1 cellular context compared by ENCODE assay signal in the genomic region with DNA sequence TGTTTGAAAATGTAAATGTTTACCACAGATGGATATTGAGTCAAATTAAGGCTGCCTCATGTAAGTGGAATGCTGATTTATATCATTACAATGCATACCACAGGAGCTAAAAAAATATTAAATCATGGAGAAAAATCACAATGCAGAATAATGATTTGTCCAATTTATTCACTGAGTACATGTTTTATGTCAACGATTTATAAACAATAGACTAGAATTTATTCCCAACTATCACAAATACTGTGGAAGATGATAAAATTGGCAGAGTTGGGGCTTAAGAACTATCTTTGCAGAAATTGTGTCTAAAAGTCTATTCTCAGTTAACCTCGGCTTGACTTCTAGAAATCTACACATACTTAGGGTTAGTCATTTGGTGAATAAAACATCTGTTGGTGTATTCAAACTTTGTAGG.
TF ChIP-seq lines count a peak whose summit lies in the region.

No MANE protein-coding gene starts in this region.

TF ChIP-seq in SK-N-SH, 30 proteins besides CTCF, POLR2A, EP300 and RAD21 (continued from another document):
- TF ChIP-seq, protein P1, sequence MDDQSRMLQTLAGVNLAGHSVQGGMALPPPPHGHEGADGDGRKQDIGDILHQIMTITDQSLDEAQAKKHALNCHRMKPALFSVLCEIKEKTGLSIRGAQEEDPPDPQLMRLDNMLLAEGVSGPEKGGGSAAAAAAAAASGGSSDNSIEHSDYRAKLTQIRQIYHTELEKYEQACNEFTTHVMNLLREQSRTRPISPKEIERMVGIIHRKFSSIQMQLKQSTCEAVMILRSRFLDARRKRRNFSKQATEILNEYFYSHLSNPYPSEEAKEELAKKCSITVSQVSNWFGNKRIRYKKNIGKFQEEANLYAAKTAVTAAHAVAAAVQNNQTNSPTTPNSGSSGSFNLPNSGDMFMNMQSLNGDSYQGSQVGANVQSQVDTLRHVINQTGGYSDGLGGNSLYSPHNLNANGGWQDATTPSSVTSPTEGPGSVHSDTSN (IDR thresholded peaks at IDR 0.05), result peak; percentile 88
- TF ChIP-seq RFX5 (IDR thresholded peaks at IDR 0.05; ENCODE audit: low read length), result no peak
- peak; percentile 79 for TF ChIP-seq FOSL2 (IDR thresholded peaks at IDR 0.05; ENCODE audit: borderline replicate concordance, low read depth)
- TF ChIP-seq, protein P2, sequence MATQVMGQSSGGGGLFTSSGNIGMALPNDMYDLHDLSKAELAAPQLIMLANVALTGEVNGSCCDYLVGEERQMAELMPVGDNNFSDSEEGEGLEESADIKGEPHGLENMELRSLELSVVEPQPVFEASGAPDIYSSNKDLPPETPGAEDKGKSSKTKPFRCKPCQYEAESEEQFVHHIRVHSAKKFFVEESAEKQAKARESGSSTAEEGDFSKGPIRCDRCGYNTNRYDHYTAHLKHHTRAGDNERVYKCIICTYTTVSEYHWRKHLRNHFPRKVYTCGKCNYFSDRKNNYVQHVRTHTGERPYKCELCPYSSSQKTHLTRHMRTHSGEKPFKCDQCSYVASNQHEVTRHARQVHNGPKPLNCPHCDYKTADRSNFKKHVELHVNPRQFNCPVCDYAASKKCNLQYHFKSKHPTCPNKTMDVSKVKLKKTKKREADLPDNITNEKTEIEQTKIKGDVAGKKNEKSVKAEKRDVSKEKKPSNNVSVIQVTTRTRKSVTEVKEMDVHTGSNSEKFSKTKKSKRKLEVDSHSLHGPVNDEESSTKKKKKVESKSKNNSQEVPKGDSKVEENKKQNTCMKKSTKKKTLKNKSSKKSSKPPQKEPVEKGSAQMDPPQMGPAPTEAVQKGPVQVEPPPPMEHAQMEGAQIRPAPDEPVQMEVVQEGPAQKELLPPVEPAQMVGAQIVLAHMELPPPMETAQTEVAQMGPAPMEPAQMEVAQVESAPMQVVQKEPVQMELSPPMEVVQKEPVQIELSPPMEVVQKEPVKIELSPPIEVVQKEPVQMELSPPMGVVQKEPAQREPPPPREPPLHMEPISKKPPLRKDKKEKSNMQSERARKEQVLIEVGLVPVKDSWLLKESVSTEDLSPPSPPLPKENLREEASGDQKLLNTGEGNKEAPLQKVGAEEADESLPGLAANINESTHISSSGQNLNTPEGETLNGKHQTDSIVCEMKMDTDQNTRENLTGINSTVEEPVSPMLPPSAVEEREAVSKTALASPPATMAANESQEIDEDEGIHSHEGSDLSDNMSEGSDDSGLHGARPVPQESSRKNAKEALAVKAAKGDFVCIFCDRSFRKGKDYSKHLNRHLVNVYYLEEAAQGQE (IDR thresholded peaks at IDR 0.05; ENCODE audit: low read depth, low read length), result no peak
- peak; percentile 64; the same call in 1 of the 2 replicates for TF ChIP-seq NFIC (IDR thresholded peaks at IDR 0.05; ENCODE audit: borderline replicate concordance)
- TF ChIP-seq TEAD4 (IDR thresholded peaks at IDR 0.05; ENCODE audit: borderline replicate concordance, insufficient read depth), result peak; percentile 93
- TF ChIP-seq EZH2phosphoT487 (IDR thresholded peaks at IDR 0.05; ENCODE audit: borderline replicate concordance, low read depth), result no peak
- TF ChIP-seq, protein P3, sequence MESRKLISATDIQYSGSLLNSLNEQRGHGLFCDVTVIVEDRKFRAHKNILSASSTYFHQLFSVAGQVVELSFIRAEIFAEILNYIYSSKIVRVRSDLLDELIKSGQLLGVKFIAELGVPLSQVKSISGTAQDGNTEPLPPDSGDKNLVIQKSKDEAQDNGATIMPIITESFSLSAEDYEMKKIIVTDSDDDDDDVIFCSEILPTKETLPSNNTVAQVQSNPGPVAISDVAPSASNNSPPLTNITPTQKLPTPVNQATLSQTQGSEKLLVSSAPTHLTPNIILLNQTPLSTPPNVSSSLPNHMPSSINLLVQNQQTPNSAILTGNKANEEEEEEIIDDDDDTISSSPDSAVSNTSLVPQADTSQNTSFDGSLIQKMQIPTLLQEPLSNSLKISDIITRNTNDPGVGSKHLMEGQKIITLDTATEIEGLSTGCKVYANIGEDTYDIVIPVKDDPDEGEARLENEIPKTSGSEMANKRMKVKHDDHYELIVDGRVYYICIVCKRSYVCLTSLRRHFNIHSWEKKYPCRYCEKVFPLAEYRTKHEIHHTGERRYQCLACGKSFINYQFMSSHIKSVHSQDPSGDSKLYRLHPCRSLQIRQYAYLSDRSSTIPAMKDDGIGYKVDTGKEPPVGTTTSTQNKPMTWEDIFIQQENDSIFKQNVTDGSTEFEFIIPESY (IDR thresholded peaks at IDR 0.05; ENCODE audit: borderline replicate concordance, low read depth), result 0 out of 2 replicates have a peak, but pooled peaks have one; percentile 63
- TF ChIP-seq TCF12 (IDR thresholded peaks at IDR 0.05), result peak; percentile 93
- TF ChIP-seq SMC3 (IDR thresholded peaks at IDR 0.05; ENCODE audit: low read depth, low read length), result no peak
- TF ChIP-seq FOXJ3 (CRISPR knock-in tag; IDR thresholded peaks at IDR 0.05), result no peak
- peak; percentile 85; the same call in 1 of the 2 replicates for TF ChIP-seq FOXM1 (IDR thresholded peaks at IDR 0.05; ENCODE audit: low read depth)
- TF ChIP-seq, protein P4, sequence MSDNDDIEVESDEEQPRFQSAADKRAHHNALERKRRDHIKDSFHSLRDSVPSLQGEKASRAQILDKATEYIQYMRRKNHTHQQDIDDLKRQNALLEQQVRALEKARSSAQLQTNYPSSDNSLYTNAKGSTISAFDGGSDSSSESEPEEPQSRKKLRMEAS (IDR thresholded peaks at IDR 0.05; ENCODE audit: low read depth), result 0 out of 2 replicates have a peak, but pooled peaks have one; percentile 16
- TF ChIP-seq RXRA (IDR thresholded peaks at IDR 0.05; ENCODE audit: borderline replicate concordance, low read depth), result peak; percentile 44; the same call in 1 of the 2 replicates
- TF ChIP-seq NRF1 (IDR thresholded peaks at IDR 0.05; ENCODE audit: low read depth, low read length), result no peak
- TF ChIP-seq POLR2AphosphoS5 (IDR thresholded peaks at IDR 0.05; ENCODE audit: low read depth, low read length), result peak; percentile 56; the same call in 1 of the 2 replicates
- TF ChIP-seq GATA2 (CRISPR knock-in tag; IDR thresholded peaks at IDR 0.05), result no peak
